ENCODE assay signal across 6 cellular contexts in the genomic region with DNA sequence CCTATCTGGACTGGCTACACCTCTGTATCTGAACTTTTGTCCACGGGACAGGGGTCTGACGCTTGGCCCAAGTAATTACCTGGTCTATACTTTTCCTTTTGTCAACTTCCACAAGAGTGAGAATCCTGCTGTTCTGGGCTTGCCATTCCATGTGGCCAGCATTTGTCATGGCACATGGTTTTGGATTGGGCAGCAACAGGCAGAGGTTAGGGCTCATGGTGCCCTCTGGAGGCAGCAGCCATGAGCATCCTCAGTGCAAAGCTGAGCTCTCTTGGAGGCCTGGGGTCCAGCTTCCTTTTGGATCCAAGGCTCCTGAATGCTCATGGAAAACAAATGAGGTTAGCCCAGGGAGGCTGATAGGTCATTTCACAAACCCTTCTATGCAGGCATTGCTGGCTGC. TPM values are rescaled to one million over a fixed set of nuclear protein-coding genes. Genes with fewer than 3 reads are reported as not detected.
DNase-seq lines count a peak whose midpoint lies in the region; TF ChIP-seq lines count a peak whose summit lies in the region.

No MANE protein-coding gene starts in this region.

- in situ Hi-C loops in astrocyte of the spinal cord (cut with HindIII; ENCODE audit: low sequenced_read_pairs): no loop called here

- no peak for TF ChIP-seq EP300 in stomach (IDR thresholded peaks at IDR 0.05)

- peaks cover 25 to 38% (median 29%) of the 10 kb centered on the region in 4 donors for H3K4me1 ChIP-seq in stomach

- no peak overlapping the region for H3K27ac ChIP-seq in stomach

- TF ChIP-seq POLR2A in stomach (IDR thresholded peaks at IDR 0.05): no peak

- no peaks in the 10 kb centered on the region for H3K27me3 ChIP-seq in stomach

- TF ChIP-seq CTCF in astrocyte of the spinal cord (IDR thresholded peaks at IDR 0.05; ENCODE audit: low read depth, low read length) (peak; percentile 42), stomach (IDR thresholded peaks at IDR 0.05) (peak in 1 of 7 experiments; percentile 10)

- peaks cover 39 to 64% (median 60%) of the 10 kb centered on the region in 4 donors for H3K36me3 ChIP-seq in stomach

- 92 to 97% (median 96%) methylated on average over 2 of the region's 2 CpGs for WGBS in stomach, 5 donors

- H3K9me3 ChIP-seq in stomach: no peaks in the 10 kb centered on the region

- no peak overlapping the region for H3K4me3 ChIP-seq in astrocyte of the spinal cord (ENCODE audit: low read depth, low read length)
- no peak overlapping the region for H3K4me3 ChIP-seq in stomach

- peak; percentile 16 for DNase-seq in activated naive CD4-positive, alpha-beta T cell treated with Interleukin-2 at 50 U/mL for 16 hours
- DNase-seq in activated naive CD4-positive, alpha-beta T cell (lab: John Stamatoyannopoulos, UW): no peak
- DNase-seq in astrocyte of the spinal cord (ENCODE audit: low read depth, low spot score) (no peak), stomach (peak; percentile 34), NCI-H526 treated with DMSO at 0.1 percent for 48 hours (lab: John Stamatoyannopoulos, UW) (no peak)
- DNase-seq in stimulated activated CD4-positive, alpha-beta T cell treated with anti-CD3 and anti-CD28 coated beads, Interleukin-2, amount 100 ng/mL, for 24 hours: no peak

- intact Hi-C loops in stomach (cut with DNase I; ENCODE audit: low total_unique reads): no loop called here

RNA-seq across cellular contexts. Expression of a gene that starts 7.5 kb away (rescaled TPM):
- total RNA-seq in stomach: 100 to 1,000 TPM in 2 of 5 donors, 10 to 100 TPM in 3; 41.5 to 141 (median 58.5) TPM
- polyA plus RNA-seq in stomach: 10 to 100 TPM; 22.0 to 27.6 (median 22.2) TPM

RNA-seq across cellular contexts. Expression of a gene that starts 17.8 kb away (rescaled TPM):
- total RNA-seq in stomach: 10 to 100 TPM; 27.4 to 80.7 (median 71.0) TPM
- 10 to 100 TPM; 36.8 to 64.8 (median 48.3) TPM for polyA plus RNA-seq in stomach

RNA-seq across cellular contexts. Expression of a gene that starts 18.6 kb away (rescaled TPM):
- total RNA-seq in stomach: 10 to 100 TPM in 4 of 5 donors, 1 to 10 TPM in 1; 9.3 to 64.7 (median 25.7) TPM
- polyA plus RNA-seq in stomach: 100 to 1,000 TPM in 2 of 3 donors, 10 to 100 TPM in 1; 92.0 to 125 (median 112) TPM

RNA-seq across cellular contexts. Expression of a gene that starts 19.4 kb away (rescaled TPM):
- not detected for total RNA-seq in stomach
- 1 to 10 TPM in 2 of 3 donors, not detected in 1; 2.0 to 2.7 TPM for polyA plus RNA-seq in stomach

RNA-seq across cellular contexts. Expression of a gene that starts 23.2 kb away (rescaled TPM):
- 100 to 1,000 TPM in 1 of 5 donors, 10 to 100 TPM in 4; 12.5 to 109 (median 53.9) TPM for total RNA-seq in stomach
- 10 to 100 TPM; 15.8 to 25.7 (median 18.7) TPM for polyA plus RNA-seq in stomach

Comparison
In these comparisons a context has a peak if more than half of its experiments do, and no peak if none do; other contexts are left out.
1. DNase-seq: peak in activated naive CD4-positive, alpha-beta T cell treated with Interleukin-2 at 50 U/mL for 16 hours (single experiment) and stomach (single experiment); none in activated naive CD4-positive, alpha-beta T cell (0 of 4), astrocyte of the spinal cord (single experiment), NCI-H526 treated with DMSO at 0.1 percent for 48 hours (single experiment) and stimulated activated CD4-positive, alpha-beta T cell treated with anti-CD3 and anti-CD28 coated beads, Interleukin-2, amount 100 ng/mL, for 24 hours (0 of 2).